8 cellular contexts compared by ENCODE assay signal in the genomic region with DNA sequence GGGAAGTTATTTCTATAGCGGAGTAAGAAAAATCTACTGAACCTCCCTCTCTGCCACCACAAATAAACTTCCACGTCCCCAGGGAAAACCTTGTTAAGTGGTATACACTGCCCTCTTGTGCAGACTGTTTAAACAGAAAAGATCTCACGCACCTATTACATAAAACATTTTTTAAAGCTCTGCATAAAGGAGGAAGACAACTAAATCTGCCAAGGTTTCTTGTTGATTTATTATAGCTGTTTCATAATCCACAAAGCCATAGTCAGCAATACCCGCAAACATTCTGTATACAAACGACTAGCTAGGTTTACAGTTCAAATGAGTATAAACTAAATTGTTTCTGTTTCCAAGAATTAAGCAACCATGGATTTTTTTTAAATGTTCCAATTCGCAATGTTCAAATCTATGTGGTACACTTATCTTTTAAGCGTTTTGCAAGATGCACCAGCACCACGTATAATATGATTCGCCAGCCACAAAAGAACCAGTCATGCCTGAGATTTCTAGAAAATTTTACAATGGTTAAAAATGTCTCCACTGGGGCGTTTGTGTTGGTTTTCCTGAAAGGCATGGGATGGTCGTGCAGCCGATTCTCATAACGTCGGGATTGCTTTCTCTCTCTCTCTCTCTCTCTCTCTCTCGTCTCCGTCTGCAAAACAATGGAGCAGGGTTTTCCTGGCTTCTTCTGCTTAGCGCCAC.
DNase-seq lines count a peak whose midpoint lies in the region; ATAC-seq, FAIRE-seq and TF ChIP-seq lines count a peak whose summit lies in the region.

No MANE protein-coding gene starts in this region.

- peak; percentile 51 for DNase-seq in DMS153 (lab: John Stamatoyannopoulos, UW)
- peak; percentile 36 for DNase-seq in NCI-H524 treated with DMSO at 0.1 percent for 48 hours (lab: John Stamatoyannopoulos, UW)
- DNase-seq in dermis blood vessel endothelial cell: peak; percentile 37
- DNase-seq in neuronal stem cell (ENCODE audit: low spot score): peak; percentile 0
- DNase-seq in caudate nucleus (lab: John Stamatoyannopoulos, UW): no peak
- no peak for DNase-seq in H54 (ENCODE audit: insufficient read length, low spot score)
- DNase-seq in activated CD4-positive, alpha-beta T cell treated with anti-CD3 and anti-CD28 coated beads, Interleukin-2, amount 50 U/mL, for 48 hours: no peak

- H3K9ac ChIP-seq in neuronal stem cell (ENCODE audit: low read depth, low read length, poor library complexity): no peak overlapping the region

- H3K4ac ChIP-seq in neuronal stem cell (ENCODE audit: low read length): no peak overlapping the region

- no peak overlapping the region for H2BK5ac ChIP-seq in neuronal stem cell (ENCODE audit: low read length)

- no peaks in the 10 kb centered on the region for H3K27me3 ChIP-seq in neuronal stem cell (ENCODE audit: control insufficient read depth in 3 of 3, insufficient read depth in 3 of 3, low read depth in 1 of 3, low read length in 3 of 3)

- peak overlapping the region; percentile 6 for H2AFZ ChIP-seq in neuronal stem cell (ENCODE audit: low read length)

- no peak overlapping the region for H3K27ac ChIP-seq in neuronal stem cell (replicated peaks; ENCODE audit: low read length)
- no peak overlapping the region for H3K27ac ChIP-seq in caudate nucleus (ENCODE audit: low read depth, low read length)

- H3K18ac ChIP-seq in neuronal stem cell (ENCODE audit: low read length): no peak overlapping the region

- H2BK120ac ChIP-seq in neuronal stem cell (ENCODE audit: low read depth, low read length): no peak overlapping the region

- H4K8ac ChIP-seq in neuronal stem cell (ENCODE audit: low read depth, low read length): no peak overlapping the region

- no peak overlapping the region for H4K91ac ChIP-seq in neuronal stem cell (ENCODE audit: low read depth, low read length, poor library complexity)

- no peak overlapping the region for H2BK15ac ChIP-seq in neuronal stem cell (ENCODE audit: low read length)

- no peaks in the 10 kb centered on the region for H3K4me1 ChIP-seq in neuronal stem cell (ENCODE audit: control insufficient read depth in 2 of 2, insufficient read depth in 1 of 2, low read depth in 1 of 2, low read length in 2 of 2)

- H3K9me3 ChIP-seq in neuronal stem cell (replicated peaks in 1 of 2; ENCODE audit: control insufficient read depth in 2 of 2, insufficient read depth in 1 of 2, low read depth in 1 of 2, low read length in 2 of 2): no peaks in the 10 kb centered on the region

- no peak overlapping the region for H3K4me2 ChIP-seq in neuronal stem cell (ENCODE audit: insufficient read depth, low read length, poor library complexity, severe bottlenecking)

- H2AK5ac ChIP-seq in neuronal stem cell (ENCODE audit: low read depth, low read length): no peak overlapping the region

- ATAC-seq in HG03175 (IDR thresholded peaks at IDR 0.05; ENCODE audit: unreplicated experiment): no peak

- H3K79me1 ChIP-seq in neuronal stem cell (ENCODE audit: low read depth, low read length): no peaks in the 10 kb centered on the region

- no peaks in the 10 kb centered on the region for H3K36me3 ChIP-seq in neuronal stem cell (replicated peaks in 1 of 2; ENCODE audit: control insufficient read depth in 2 of 2, insufficient read depth in 2 of 2, low read length in 2 of 2)

- H3K14ac ChIP-seq in neuronal stem cell (ENCODE audit: low read length): no peak overlapping the region

- H3K4me3 ChIP-seq in neuronal stem cell (ENCODE audit: low read length in 2 of 2): no peak overlapping the region

- H2BK12ac ChIP-seq in neuronal stem cell (ENCODE audit: low read length): no peak overlapping the region

- TF ChIP-seq POLR2A in H54 (IDR thresholded peaks at IDR 0.05; ENCODE audit: low read depth, low read length): no peak

- H3K23ac ChIP-seq in neuronal stem cell (ENCODE audit: low read depth, low read length, poor library complexity): no peak overlapping the region

- FAIRE-seq in H54 (lab: Jason Lieb, UNC): no peak

- WGBS in neuronal stem cell (ENCODE audit: extremely low coverage in 2 of 2, insufficient read length in 2 of 2, insufficient replicate concordance in 1 of 2), 2 donors: no CpG with 5 or more reads among the region's 17 CpGs

Comparison
In these comparisons a context has a peak if more than half of its experiments do, and no peak if none do; other contexts are left out.
1. DNase-seq: peak in DMS153 (single experiment), NCI-H524 treated with DMSO at 0.1 percent for 48 hours (single experiment), dermis blood vessel endothelial cell (single experiment) and neuronal stem cell (single experiment); none in caudate nucleus (0 of 61), H54 (single experiment) and activated CD4-positive, alpha-beta T cell treated with anti-CD3 and anti-CD28 coated beads, Interleukin-2, amount 50 U/mL, for 48 hours (0 of 2).